8 cellular contexts compared by ENCODE assay signal in the genomic region with DNA sequence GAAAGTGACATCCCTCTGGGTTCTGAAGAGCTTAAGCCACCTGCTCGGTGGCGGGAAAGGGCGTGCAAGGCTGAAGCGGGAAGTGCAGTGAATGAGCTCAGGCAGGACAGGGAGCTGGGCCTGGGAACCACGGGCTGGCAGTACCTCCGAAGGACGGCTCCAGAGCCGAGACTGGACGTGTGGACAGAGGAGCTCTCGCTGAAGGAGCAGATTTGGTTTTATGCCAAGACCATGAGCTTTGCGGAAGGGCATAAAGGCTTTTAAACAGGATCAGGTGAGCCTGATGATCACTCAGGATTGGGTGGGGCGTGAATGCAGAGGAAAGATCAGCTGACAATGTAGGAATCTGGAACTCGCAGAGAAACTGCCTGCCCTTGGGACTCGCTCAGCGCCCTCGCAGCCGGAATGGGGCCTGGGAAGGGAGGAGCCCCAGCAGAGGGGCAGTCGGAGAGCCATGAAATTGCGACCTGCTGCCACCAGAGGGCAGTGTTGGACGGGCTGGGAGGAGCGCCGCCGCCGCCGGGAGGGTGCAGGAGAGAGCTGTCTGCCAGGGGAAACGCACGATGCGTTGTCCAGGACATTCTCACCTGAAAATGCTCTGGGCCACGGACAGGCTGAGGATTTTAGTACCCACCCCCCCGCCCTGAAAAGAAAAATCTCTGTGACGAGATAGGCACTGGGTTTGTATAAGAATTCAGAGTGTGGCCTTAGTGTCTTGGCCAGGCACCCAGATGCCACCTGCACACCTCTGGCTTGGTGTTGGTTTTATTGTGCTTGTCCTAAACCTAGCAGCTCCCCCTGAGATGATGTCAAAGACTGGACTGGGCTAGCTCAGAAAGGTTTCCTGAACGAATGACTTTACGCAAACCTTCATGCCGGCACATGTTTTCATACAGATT.
DNase-seq lines count a peak whose midpoint lies in the region; ATAC-seq and TF ChIP-seq lines count a peak whose summit lies in the region.

No MANE protein-coding gene starts in this region.

- peak; percentile 81 to 86 for TF ChIP-seq RAD21 in liver (IDR thresholded peaks at IDR 0.05)

- H3K36me3 ChIP-seq in colonic mucosa: no peaks in the 10 kb centered on the region
- H3K36me3 ChIP-seq in liver (ENCODE audit: control insufficient read depth in 4 of 4, insufficient read depth in 3 of 4, low read depth in 1 of 4, low read length in 3 of 4): no peaks in the 10 kb centered on the region

- H3K27ac ChIP-seq in colonic mucosa: no peak overlapping the region
- no peak overlapping the region for H3K27ac ChIP-seq in liver (ENCODE audit: low read depth in 1 of 2, low read length in 2 of 2)

- DNase-seq in AG04449 (ENCODE audit: low read depth, low spot score) (no peak), NCI-H1417 treated with DMSO at 0.1 percent for 48 hours (lab: John Stamatoyannopoulos, UW) (peak; percentile 74), colonic mucosa (peak; percentile 81)
- DNase-seq in activated CD4-positive, CD25-positive, alpha-beta regulatory T cell treated with anti-CD3 and anti-CD28 coated beads, Interleukin-2, amount 50 U/mL, for 72 hours: peak; percentile 70
- peak; percentile 55 to 68 for DNase-seq in stimulated activated CD4-positive, alpha-beta T cell treated with anti-CD3 and anti-CD28 coated beads, Interleukin-4, amount 100 ng/mL, for 48 hours (ENCODE audit: low read depth in 2 of 2)

- TF ChIP-seq CTCF in AG04449 (IDR thresholded peaks at IDR 0.05; ENCODE audit: insufficient read depth, low read length, missing control alignments): peak; percentile 100
- TF ChIP-seq CTCF in colonic mucosa (IDR thresholded peaks at IDR 0.05): peak; percentile 89
- TF ChIP-seq CTCF in liver (IDR thresholded peaks at IDR 0.05; ENCODE audit: low read depth, low read length, missing input control): peak; percentile 91

- CTCF ChIA-PET in AG04449 (lab: Yijun Ruan, JAX): interaction anchor here (0.6 to 9.5 kb wide), 74 partner anchors 9 to 1385 kb away, joined by 3 to 138 read pairs (median 5); no protein-coding TSS in a partner anchor

- no peak for TF ChIP-seq POLR2A in GM18505 (IDR thresholded peaks at IDR 0.05; ENCODE audit: borderline replicate concordance, extremely low read depth, insufficient read depth, insufficient read length)

- H3K9ac ChIP-seq in colonic mucosa (ENCODE audit: low read depth in 2 of 2, low read length in 2 of 2) (no peak overlapping the region), liver (ENCODE audit: low read depth in 1 of 2, low read length in 2 of 2) (no peak overlapping the region)

- no peaks in the 10 kb centered on the region for H3K27me3 ChIP-seq in colonic mucosa
- H3K27me3 ChIP-seq in liver (ENCODE audit: control insufficient read depth in 4 of 4, insufficient read depth in 4 of 4, low read length in 3 of 4): no peaks in the 10 kb centered on the region

- intact Hi-C loops in colonic mucosa (cut with DNase I): no loop called here

- ATAC-seq in GM18505 (IDR thresholded peaks at IDR 0.05; ENCODE audit: unreplicated experiment) (peak; percentile 96), HG02884 (IDR thresholded peaks at IDR 0.05; ENCODE audit: unreplicated experiment) (peak; percentile 74)

- H3K4me1 ChIP-seq in colonic mucosa: no peaks in the 10 kb centered on the region
- H3K4me1 ChIP-seq in liver (ENCODE audit: control insufficient read depth in 4 of 4, insufficient read depth in 4 of 4, low read length in 3 of 4): peaks cover 0 to 4% (median 2%) of the 10 kb centered on the region in 4 donors

- H3K9me3 ChIP-seq in colonic mucosa (no peaks in the 10 kb centered on the region), liver (ENCODE audit: control insufficient read depth in 4 of 4, low read length in 3 of 4) (no peaks in the 10 kb centered on the region)

- POLR2A ChIA-PET in AG04449 (lab: Yijun Ruan, JAX): no interaction called here

- 22% methylated on average over 34 of the region's 34 CpGs for WGBS in liver

- H3K4me3 ChIP-seq in AG04449 (ENCODE audit: low read depth, low read length): no peak overlapping the region
- H3K4me3 ChIP-seq in colonic mucosa: no peak overlapping the region
- H3K4me3 ChIP-seq in liver (ENCODE audit: low read depth in 1 of 3, low read length in 3 of 3): no peak overlapping the region

TF ChIP-seq in liver, 16 proteins besides CTCF, POLR2A, EP300 and RAD21:
- TF ChIP-seq EGR1 (IDR thresholded peaks at IDR 0.05; ENCODE audit: low read depth in 2 of 2) (no peak), RXRA (IDR thresholded peaks at IDR 0.05) (no peak), YY1 (IDR thresholded peaks at IDR 0.05) (no peak), FOXA2 (IDR thresholded peaks at IDR 0.05) (no peak), FOXA1 (IDR thresholded peaks at IDR 0.05) (no peak), JUND (IDR thresholded peaks at IDR 0.05) (no peak), TAF1 (conservative IDR thresholded peaks at IDR 0.05) (no peak), HNF4G (IDR thresholded peaks at IDR 0.05) (no peak)
- TF ChIP-seq, protein P1, sequence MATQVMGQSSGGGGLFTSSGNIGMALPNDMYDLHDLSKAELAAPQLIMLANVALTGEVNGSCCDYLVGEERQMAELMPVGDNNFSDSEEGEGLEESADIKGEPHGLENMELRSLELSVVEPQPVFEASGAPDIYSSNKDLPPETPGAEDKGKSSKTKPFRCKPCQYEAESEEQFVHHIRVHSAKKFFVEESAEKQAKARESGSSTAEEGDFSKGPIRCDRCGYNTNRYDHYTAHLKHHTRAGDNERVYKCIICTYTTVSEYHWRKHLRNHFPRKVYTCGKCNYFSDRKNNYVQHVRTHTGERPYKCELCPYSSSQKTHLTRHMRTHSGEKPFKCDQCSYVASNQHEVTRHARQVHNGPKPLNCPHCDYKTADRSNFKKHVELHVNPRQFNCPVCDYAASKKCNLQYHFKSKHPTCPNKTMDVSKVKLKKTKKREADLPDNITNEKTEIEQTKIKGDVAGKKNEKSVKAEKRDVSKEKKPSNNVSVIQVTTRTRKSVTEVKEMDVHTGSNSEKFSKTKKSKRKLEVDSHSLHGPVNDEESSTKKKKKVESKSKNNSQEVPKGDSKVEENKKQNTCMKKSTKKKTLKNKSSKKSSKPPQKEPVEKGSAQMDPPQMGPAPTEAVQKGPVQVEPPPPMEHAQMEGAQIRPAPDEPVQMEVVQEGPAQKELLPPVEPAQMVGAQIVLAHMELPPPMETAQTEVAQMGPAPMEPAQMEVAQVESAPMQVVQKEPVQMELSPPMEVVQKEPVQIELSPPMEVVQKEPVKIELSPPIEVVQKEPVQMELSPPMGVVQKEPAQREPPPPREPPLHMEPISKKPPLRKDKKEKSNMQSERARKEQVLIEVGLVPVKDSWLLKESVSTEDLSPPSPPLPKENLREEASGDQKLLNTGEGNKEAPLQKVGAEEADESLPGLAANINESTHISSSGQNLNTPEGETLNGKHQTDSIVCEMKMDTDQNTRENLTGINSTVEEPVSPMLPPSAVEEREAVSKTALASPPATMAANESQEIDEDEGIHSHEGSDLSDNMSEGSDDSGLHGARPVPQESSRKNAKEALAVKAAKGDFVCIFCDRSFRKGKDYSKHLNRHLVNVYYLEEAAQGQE (IDR thresholded peaks at IDR 0.05): no peak
- TF ChIP-seq, protein P2, sequence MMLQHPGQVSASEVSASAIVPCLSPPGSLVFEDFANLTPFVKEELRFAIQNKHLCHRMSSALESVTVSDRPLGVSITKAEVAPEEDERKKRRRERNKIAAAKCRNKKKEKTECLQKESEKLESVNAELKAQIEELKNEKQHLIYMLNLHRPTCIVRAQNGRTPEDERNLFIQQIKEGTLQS (IDR thresholded peaks at IDR 0.05): no peak
